Comparison of ENCODE assay signal across 13 cellular contexts in the genomic region with DNA sequence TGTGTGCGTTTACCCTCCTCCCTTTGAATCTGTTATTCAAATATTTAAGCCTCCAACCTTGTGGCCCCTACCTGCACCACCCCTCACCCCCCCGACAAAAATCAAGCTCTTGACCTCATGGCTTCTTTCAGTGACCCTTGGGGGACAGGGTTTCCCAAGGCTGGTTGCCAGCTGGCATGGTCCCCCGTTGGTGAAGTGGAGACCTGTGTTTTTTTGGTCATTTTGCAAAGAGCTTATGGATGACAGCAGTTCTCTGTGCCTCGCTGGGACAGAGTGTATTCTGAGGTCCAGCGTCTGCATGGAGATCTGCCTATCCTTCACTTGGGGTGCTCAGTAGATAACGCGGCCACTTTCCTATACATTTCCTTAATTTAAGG.
DNase-seq lines count a peak whose midpoint lies in the region; TF ChIP-seq lines count a peak whose summit lies in the region.
"Had no signal": no experiment of that assay in that cellular context is flagged by ENCODE, and none has a peak within 500 bp of the region (broad histone marks: within the 10 kb centered on the region; RNA-seq: fewer than 3 reads in every experiment).

No MANE protein-coding gene starts in this region.

- no peaks in the 10 kb centered on the region for H3K27me3 ChIP-seq in adipocyte (replicated peaks; ENCODE audit: control insufficient read depth, insufficient read depth, low read length)
- H3K27me3 ChIP-seq in parathyroid adenoma (ENCODE audit: control insufficient read depth, insufficient read depth, low read length): no peaks in the 10 kb centered on the region
- no peaks in the 10 kb centered on the region for H3K27me3 ChIP-seq in WERI-Rb-1 (ENCODE audit: insufficient read depth, low read depth, severe bottlenecking)

- H3K9me3 ChIP-seq in adipocyte (ENCODE audit: control insufficient read depth, low read length) (no peaks in the 10 kb centered on the region), parathyroid adenoma (ENCODE audit: control insufficient read depth, low read length) (no peaks in the 10 kb centered on the region), WERI-Rb-1 (ENCODE audit: severe bottlenecking) (no peaks in the 10 kb centered on the region)

- TF ChIP-seq CTCF in glutamatergic neuron (IDR thresholded peaks at IDR 0.05; ENCODE audit: partially characterized antibody, unreplicated experiment) (no peak), parathyroid adenoma (IDR thresholded peaks at IDR 0.05) (no peak), type B pancreatic cell (conservative IDR thresholded peaks at IDR 0.05) (no peak), WERI-Rb-1 (IDR thresholded peaks at IDR 0.05; ENCODE audit: low read depth, low read length) (no peak)

- H3K4me2 ChIP-seq in parathyroid adenoma (ENCODE audit: low read length): no peak overlapping the region

- peak overlapping the region; percentile 42 for H3K27ac ChIP-seq in parathyroid adenoma
- no peak overlapping the region for H3K27ac ChIP-seq in WERI-Rb-1

- H3K4me1 Mint-ChIP-seq in glutamatergic neuron (ENCODE audit: low read depth, unreplicated experiment) (peaks cover 24% of the 10 kb centered on the region), type B pancreatic cell (ENCODE audit: unreplicated experiment) (peaks cover 48% of the 10 kb centered on the region)
- H3K4me1 Mint-ChIP-seq: activated B cell treated with CpG ODN at 0.5 μM for 24 hours; stimulated activated effector memory CD8-positive, alpha-beta T cell treated with anti-CD3 and anti-CD28 coated beads, Interleukin-12 subunit alpha, Interleukin-12 subunit beta, amount 100 ng/mL, for 72 hours had no signal

- no peak overlapping the region for H2AFZ ChIP-seq in parathyroid adenoma

- peaks cover 86% of the 10 kb centered on the region for H3K4me1 ChIP-seq in adipocyte (ENCODE audit: control insufficient read depth, insufficient read depth, low read length)
- peaks cover 2% of the 10 kb centered on the region for H3K4me1 ChIP-seq in parathyroid adenoma

- H3K4me3 ChIP-seq in adipocyte (ENCODE audit: low read length) (peak overlapping the region; percentile 74), parathyroid adenoma (ENCODE audit: low read depth, low read length) (no peak overlapping the region), WERI-Rb-1 (ENCODE audit: low read depth, low read length) (no peak overlapping the region)

- H3K9ac ChIP-seq in adipocyte (ENCODE audit: low read length) (peak overlapping the region; percentile 91), parathyroid adenoma (no peak overlapping the region)

- H3K27ac Mint-ChIP-seq in glutamatergic neuron (ENCODE audit: unreplicated experiment): peak overlapping the region; percentile 20
- peak overlapping the region; percentile 2 for H3K27ac Mint-ChIP-seq in type B pancreatic cell
- H3K27ac Mint-ChIP-seq: activated B cell treated with CpG ODN at 0.5 μM for 24 hours; CD8-positive, alpha-beta memory T cell; stimulated activated effector memory CD8-positive, alpha-beta T cell treated with anti-CD3 and anti-CD28 coated beads, Interleukin-12 subunit alpha, Interleukin-12 subunit beta, amount 100 ng/mL, for 72 hours had no signal

- H3K36me3 Mint-ChIP-seq in glutamatergic neuron (ENCODE audit: unreplicated experiment) (no peaks in the 10 kb centered on the region), type B pancreatic cell (peaks cover 5% of the 10 kb centered on the region)
- H3K36me3 Mint-ChIP-seq: CD8-positive, alpha-beta memory T cell; stimulated activated effector memory CD8-positive, alpha-beta T cell treated with anti-CD3 and anti-CD28 coated beads, Interleukin-12 subunit alpha, Interleukin-12 subunit beta, amount 100 ng/mL, for 72 hours had no signal

- DNase-seq in adipocyte (ENCODE audit: low read depth) (no peak), glutamatergic neuron (no peak), type B pancreatic cell (ENCODE audit: extremely low spot score, unreplicated experiment) (no peak), kidney tubule cell (ENCODE audit: low spot score) (no peak), SK-N-DZ (ENCODE audit: low spot score) (no peak), WERI-Rb-1 (no peak)
- DNase-seq in activated CD8-positive, alpha-beta memory T cell treated with anti-CD3 and anti-CD28 coated beads, Interleukin-2, amount 50 U/mL, for 4 hours: no peak
- DNase-seq: activated B cell treated with CpG ODN at 0.5 μM for 24 hours; activated T-cell treated with anti-CD3 and anti-CD28 coated beads for 4 hours; CD8-positive, alpha-beta memory T cell; NCI-H2029 treated with DMSO at 0.1 percent for 48 hours had no signal

- H3K79me2 ChIP-seq in parathyroid adenoma: peaks cover 34% of the 10 kb centered on the region

- H3K9me3 Mint-ChIP-seq in glutamatergic neuron (ENCODE audit: unreplicated experiment) (no peaks in the 10 kb centered on the region), type B pancreatic cell (no peaks in the 10 kb centered on the region)
- H3K9me3 Mint-ChIP-seq: activated B cell treated with CpG ODN at 0.5 μM for 24 hours; CD8-positive, alpha-beta memory T cell; stimulated activated effector memory CD8-positive, alpha-beta T cell treated with anti-CD3 and anti-CD28 coated beads, Interleukin-12 subunit alpha, Interleukin-12 subunit beta, amount 100 ng/mL, for 72 hours had no signal

- no peaks in the 10 kb centered on the region for H3K36me3 ChIP-seq in adipocyte (ENCODE audit: control insufficient read depth, insufficient read depth, low read length, severe bottlenecking)
- H3K36me3 ChIP-seq in parathyroid adenoma (ENCODE audit: control insufficient read depth, insufficient read depth, low read length): no peaks in the 10 kb centered on the region
- H3K36me3 ChIP-seq in WERI-Rb-1: no peaks in the 10 kb centered on the region

- H3K4me3 Mint-ChIP-seq in glutamatergic neuron (ENCODE audit: unreplicated experiment) (peak overlapping the region; percentile 27), type B pancreatic cell (peak overlapping the region; percentile 2)
- H3K4me3 Mint-ChIP-seq: activated B cell treated with CpG ODN at 0.5 μM for 24 hours; stimulated activated effector memory CD8-positive, alpha-beta T cell treated with anti-CD3 and anti-CD28 coated beads, Interleukin-12 subunit alpha, Interleukin-12 subunit beta, amount 100 ng/mL, for 72 hours had no signal

- H3K27me3 Mint-ChIP-seq in glutamatergic neuron (ENCODE audit: unreplicated experiment): peaks cover 2% of the 10 kb centered on the region
- H3K27me3 Mint-ChIP-seq in type B pancreatic cell: no peaks in the 10 kb centered on the region
